8 cellular contexts compared by ENCODE assay signal in genomic region chr10:69051303-69051702, GRCh38. TPM values are rescaled to one million over a fixed set of nuclear protein-coding genes. Genes with fewer than 3 reads are reported as not detected.
DNase-seq lines count a peak whose midpoint lies in the region; ATAC-seq and TF ChIP-seq lines count a peak whose summit lies in the region.

No MANE protein-coding gene starts in this region.

- ATAC-seq in HG03095 (IDR thresholded peaks at IDR 0.05; ENCODE audit: unreplicated experiment) = peak; percentile 34
- ATAC-seq in activated T-helper 17 cell treated with anti-CD3 and anti-CD28 coated beads, Interleukin-2, amount 50 U/mL, for 72 hours (replicated peaks) = peak; percentile 20

- H3K4me3 Mint-ChIP-seq in activated T-helper 17 cell treated with anti-CD3 and anti-CD28 coated beads, Interleukin-2, amount 50 U/mL, for 72 hours = no peak overlapping the region

- H3K4me3 ChIP-seq in GM12865 (ENCODE audit: low read depth, low read length) (no peak overlapping the region), breast epithelium (no peak overlapping the region)

- intact Hi-C loops in breast epithelium (cut with DNase I; ENCODE audit: low total_unique reads) = no loop called here

- H3K27me3 Mint-ChIP-seq in activated T-helper 17 cell treated with anti-CD3 and anti-CD28 coated beads, Interleukin-2, amount 50 U/mL, for 72 hours = no peaks in the 10 kb centered on the region

- H3K4me1 ChIP-seq in breast epithelium = no peaks in the 10 kb centered on the region

- peaks cover 24% of the 10 kb centered on the region for H3K4me1 Mint-ChIP-seq in activated T-helper 17 cell treated with anti-CD3 and anti-CD28 coated beads, Interleukin-2, amount 50 U/mL, for 72 hours

- H3K9me3 ChIP-seq in breast epithelium = no peaks in the 10 kb centered on the region

- no peak for TF ChIP-seq CTCF in GM12865 (IDR thresholded peaks at IDR 0.05; ENCODE audit: insufficient read depth, low read depth, low read length, missing control alignments)
- TF ChIP-seq CTCF in breast epithelium (IDR thresholded peaks at IDR 0.05) = no peak

- H3K27ac ChIP-seq in breast epithelium = no peak overlapping the region

- no peaks in the 10 kb centered on the region for H3K36me3 ChIP-seq in breast epithelium

- no peaks in the 10 kb centered on the region for H3K36me3 Mint-ChIP-seq in activated T-helper 17 cell treated with anti-CD3 and anti-CD28 coated beads, Interleukin-2, amount 50 U/mL, for 72 hours (ENCODE audit: low read depth)

- DNase-seq in GM12865 (ENCODE audit: low read depth) (peak; percentile 85), mucosa of gallbladder (ENCODE audit: low spot score) (peak; percentile 31), dedifferentiated amniotic fluid mesenchymal stem cell (ENCODE audit: extremely low spot score) (no peak), DMS 273 treated with DMSO at 0.1 percent for 48 hours (lab: John Stamatoyannopoulos, UW) (no peak), breast epithelium (ENCODE audit: low spot score in 2 of 2) (no peak), middle frontal gyrus (ENCODE audit: extremely low spot score, low spot score) (no peak)

- no peaks in the 10 kb centered on the region for H3K9me3 Mint-ChIP-seq in activated T-helper 17 cell treated with anti-CD3 and anti-CD28 coated beads, Interleukin-2, amount 50 U/mL, for 72 hours

- peak overlapping the region; percentile 67 for H3K27ac Mint-ChIP-seq in activated T-helper 17 cell treated with anti-CD3 and anti-CD28 coated beads, Interleukin-2, amount 50 U/mL, for 72 hours

- no peak for TF ChIP-seq POLR2A in breast epithelium (IDR thresholded peaks at IDR 0.05)

- no peaks in the 10 kb centered on the region for H3K27me3 ChIP-seq in breast epithelium

RNA-seq across cellular contexts. Expression of gene SRGN, which starts 36.6 kb away (rescaled TPM):
- total RNA-seq in activated T-helper 17 cell treated with anti-CD3 and anti-CD28 coated beads, Interleukin-2, amount 50 U/mL, for 72 hours = 100 to 1,000 TPM; 310 to 773 TPM
- 91.4 TPM for total RNA-seq in mucosa of gallbladder
- 100 to 1,000 TPM in 2 of 3 donors, 10 to 100 TPM in 1; 97.2 to 208 (median 114) TPM for total RNA-seq in breast epithelium

Comparison
In these comparisons a context has a peak if more than half of its experiments do, and no peak if none do; other contexts are left out.
1. DNase-seq: peak in GM12865 (single experiment) and mucosa of gallbladder (single experiment); none in dedifferentiated amniotic fluid mesenchymal stem cell (single experiment), DMS 273 treated with DMSO at 0.1 percent for 48 hours (single experiment), breast epithelium (0 of 2) and middle frontal gyrus (single experiment).